15 cellular contexts compared by ENCODE assay signal in genomic region chr3:185653949-185654757, GRCh38.
"Had no signal": no experiment of that assay in that cellular context is flagged by ENCODE, and none has a peak within 500 bp of the region (broad histone marks: within the 10 kb centered on the region; RNA-seq: fewer than 3 reads in every experiment).

No MANE protein-coding gene starts in this region.

- H3K9me3 Mint-ChIP-seq: activated CD8-positive, alpha-beta T cell treated with anti-CD3 and anti-CD28 coated beads for 36 hours; activated T-helper 1 cell treated with anti-CD3 and anti-CD28 coated beads, Interleukin-12 subunit alpha, Interleukin-12 subunit beta, Interleukin-2, Interleukin-4 antibody, amounts not matched to agents 30 ng/mL and 10 ng/mL and 1 ng/mL, durations not matched to agents 14 hours and 24 hours and 36 hours; central memory CD8-positive, alpha-beta T cell; effector memory CD8-positive, alpha-beta T cell; neural crest cell had no signal

- DNase-seq: activated CD4-positive, alpha-beta T cell treated with anti-CD3 and anti-CD28 coated beads for 36 hours; activated CD8-positive, alpha-beta memory T cell treated with anti-CD3 and anti-CD28 coated beads, Interleukin-2, amount 50 U/mL, for 48 hours; activated CD8-positive, alpha-beta T cell treated with anti-CD3 and anti-CD28 coated beads for 36 hours; activated naive CD4-positive, alpha-beta T cell; effector memory CD8-positive, alpha-beta T cell; kidney; mesendoderm; pancreas; small intestine; T1000; thyroid gland had no signal

- H3K36me3 ChIP-seq: pancreas had no signal

- H3K27ac ChIP-seq: pancreas, thyroid gland, VCaP had no signal

- H3K4me3 ChIP-seq: pancreas, thyroid gland had no signal

- FAIRE-seq: kidney, pancreas, small intestine had no signal

- ATAC-seq: activated CD4-positive, alpha-beta T cell treated with anti-CD3 and anti-CD28 coated beads for 36 hours; activated CD8-positive, alpha-beta T cell treated with anti-CD3 and anti-CD28 coated beads for 36 hours; effector memory CD8-positive, alpha-beta T cell; pancreas had no signal

- H3K4me3 Mint-ChIP-seq: activated CD4-positive, alpha-beta T cell treated with anti-CD3 and anti-CD28 coated beads for 36 hours; activated CD8-positive, alpha-beta T cell treated with anti-CD3 and anti-CD28 coated beads for 36 hours; activated T-helper 1 cell treated with anti-CD3 and anti-CD28 coated beads, Interleukin-12 subunit alpha, Interleukin-12 subunit beta, Interleukin-2, Interleukin-4 antibody, amounts not matched to agents 30 ng/mL and 10 ng/mL and 1 ng/mL, durations not matched to agents 14 hours and 24 hours and 36 hours; central memory CD8-positive, alpha-beta T cell; effector memory CD8-positive, alpha-beta T cell; neural crest cell had no signal

- H3K9me3 ChIP-seq: pancreas, thyroid gland had no signal

- H3K4me1 ChIP-seq: pancreas had no signal

- H3K27me3 Mint-ChIP-seq: activated CD8-positive, alpha-beta T cell treated with anti-CD3 and anti-CD28 coated beads for 36 hours had no signal

- H3K27ac Mint-ChIP-seq: activated CD4-positive, alpha-beta T cell treated with anti-CD3 and anti-CD28 coated beads for 36 hours; activated CD8-positive, alpha-beta T cell treated with anti-CD3 and anti-CD28 coated beads for 36 hours; activated T-helper 1 cell treated with anti-CD3 and anti-CD28 coated beads, Interleukin-12 subunit alpha, Interleukin-12 subunit beta, Interleukin-2, Interleukin-4 antibody, amounts not matched to agents 30 ng/mL and 10 ng/mL and 1 ng/mL, durations not matched to agents 14 hours and 24 hours and 36 hours; effector memory CD8-positive, alpha-beta T cell had no signal

- H3K27me3 ChIP-seq: pancreas, thyroid gland had no signal

- H3K4me1 Mint-ChIP-seq: activated CD4-positive, alpha-beta T cell treated with anti-CD3 and anti-CD28 coated beads for 36 hours; central memory CD8-positive, alpha-beta T cell; neural crest cell had no signal
